In genomic region chr4:1583051-1583785, GRCh38 we compare ENCODE assay signal across 23 cellular contexts.
A peak's percentile ranks its signal among the peaks of the same experiment; 100 is the strongest.
DNase-seq lines count a peak whose midpoint lies in the region; ATAC-seq and TF ChIP-seq lines count a peak whose summit lies in the region.
"Had no signal": no experiment of that assay in that cellular context is flagged by ENCODE, and none has a peak within 500 bp of the region (broad histone marks: within the 10 kb centered on the region; RNA-seq: fewer than 3 reads in every experiment).

No MANE protein-coding gene starts in this region.

- no peak for TF ChIP-seq CTCF in chondrocyte (IDR thresholded peaks at IDR 0.05)

- CTCF ChIA-PET in naive thymus-derived CD4-positive, alpha-beta T cell (lab: Charles Lee): interaction anchor here (0.9 kb wide), 1 partner anchor 10 kb away, joined by 3 read pairs; no protein-coding TSS in a partner anchor

- no peaks in the 10 kb centered on the region for H3K27me3 Mint-ChIP-seq in CD4-positive, CD25-positive, alpha-beta regulatory T cell
- peaks cover 2% of the 10 kb centered on the region for H3K27me3 Mint-ChIP-seq in chondrocyte (ENCODE audit: low read depth)
- peaks cover 0 to 2% (median 0%) of the 10 kb centered on the region in 5 donors for H3K27me3 Mint-ChIP-seq in naive thymus-derived CD4-positive, alpha-beta T cell
- H3K27me3 Mint-ChIP-seq: naive B cell had no signal

- intact Hi-C loops in naive thymus-derived CD4-positive, alpha-beta T cell (cut with micrococcal nuclease): no loop called here

- H3K4me3 ChIP-seq in CD4-positive, CD25-positive, alpha-beta regulatory T cell (ENCODE audit: low read depth, low read length): no peak overlapping the region
- H3K4me3 ChIP-seq in H7 (ENCODE audit: insufficient read depth, low read depth, low read length): no peak overlapping the region
- no peak overlapping the region for H3K4me3 ChIP-seq in naive thymus-derived CD4-positive, alpha-beta T cell (ENCODE audit: low read length)
- H3K4me3 ChIP-seq: coronary artery, GM12878, GM23248, tibial artery had no signal

- no peaks in the 10 kb centered on the region for H3K36me3 Mint-ChIP-seq in CD4-positive, CD25-positive, alpha-beta regulatory T cell
- no peaks in the 10 kb centered on the region for H3K36me3 Mint-ChIP-seq in chondrocyte (ENCODE audit: low read depth)
- no peaks in the 10 kb centered on the region for H3K36me3 Mint-ChIP-seq in naive thymus-derived CD4-positive, alpha-beta T cell
- H3K36me3 Mint-ChIP-seq: naive B cell had no signal

- H3K9me3 Mint-ChIP-seq in CD4-positive, CD25-positive, alpha-beta regulatory T cell: peaks cover 0 to 4% (median 2%) of the 10 kb centered on the region in 7 donors
- H3K9me3 Mint-ChIP-seq in chondrocyte (ENCODE audit: low read depth): peaks cover 9% of the 10 kb centered on the region
- H3K9me3 Mint-ChIP-seq in naive thymus-derived CD4-positive, alpha-beta T cell: peaks cover 0 to 10% (median 3%) of the 10 kb centered on the region in 11 donors

- POLR2A ChIA-PET in naive thymus-derived CD4-positive, alpha-beta T cell (lab: Charles Lee): no interaction called here

- H3K4me1 ChIP-seq in CD4-positive, CD25-positive, alpha-beta regulatory T cell (ENCODE audit: control insufficient read depth, insufficient read depth, low read length, poor library complexity, severe bottlenecking): peaks cover 4% of the 10 kb centered on the region
- H3K4me1 ChIP-seq in naive thymus-derived CD4-positive, alpha-beta T cell (ENCODE audit: control insufficient read depth in 2 of 2, insufficient read depth in 2 of 2, low read length in 2 of 2): peaks cover 0 to 3% of the 10 kb centered on the region in 2 donors

- no peak overlapping the region for H3K27ac ChIP-seq in CD4-positive, CD25-positive, alpha-beta regulatory T cell (ENCODE audit: insufficient read depth, low read length, poor library complexity, severe bottlenecking)
- H3K27ac ChIP-seq in naive thymus-derived CD4-positive, alpha-beta T cell (ENCODE audit: low read depth, low read length): no peak overlapping the region
- H3K27ac ChIP-seq: brain microvascular endothelial cell, coronary artery, GM23248, KMS-11, tibial artery had no signal

- H3K36me3 ChIP-seq in CD4-positive, CD25-positive, alpha-beta regulatory T cell (ENCODE audit: control insufficient read depth, insufficient read depth, low read length): no peaks in the 10 kb centered on the region
- no peaks in the 10 kb centered on the region for H3K36me3 ChIP-seq in H7 (replicated peaks; ENCODE audit: control insufficient read depth, insufficient read depth, low read length)
- peaks cover 0 to 4% (median 0%) of the 10 kb centered on the region in 3 experiments for H3K36me3 ChIP-seq in naive thymus-derived CD4-positive, alpha-beta T cell (ENCODE audit: control insufficient read depth in 2 of 3, insufficient read depth in 3 of 3, low read length in 3 of 3)
- H3K36me3 ChIP-seq: brain microvascular endothelial cell, tibial artery had no signal

- no peak for DNase-seq in CD4-positive, CD25-positive, alpha-beta regulatory T cell
- DNase-seq in H7 (peak; percentile 19), chondrocyte (ENCODE audit: low spot score) (peak; percentile 77), kidney glomerular epithelial cell (lab: John Stamatoyannopoulos, UW) (no peak)
- DNase-seq in naive thymus-derived CD4-positive, alpha-beta T cell: no peak
- no peak for DNase-seq in effector CD4-positive, alpha-beta T cell
- DNase-seq: activated CD8-positive, alpha-beta memory T cell treated with anti-CD3 and anti-CD28 coated beads for 24 hours; activated naive CD8-positive, alpha-beta T cell treated with anti-CD3 and anti-CD28 coated beads, Interleukin-2, amount 50 U/mL, for 24 hours; brain microvascular endothelial cell; DMS79; GM23248; mesenchymal stem cell; naive B cell; NCI-H1694 treated with DMSO at 0.1 percent for 48 hours; NCI-H446; RPMI8226; stimulated activated naive CD8-positive, alpha-beta T cell treated with anti-CD3 and anti-CD28 coated beads, Interleukin-15, Interleukin-2, amounts not matched to agents 100 U/mL and 50 U/mL, for 24 hours; tibial artery had no signal

- H3K4me1 Mint-ChIP-seq in CD4-positive, CD25-positive, alpha-beta regulatory T cell: peaks cover 3 to 10% (median 5%) of the 10 kb centered on the region in 4 donors
- H3K4me1 Mint-ChIP-seq in chondrocyte (ENCODE audit: low read depth): peaks cover 5% of the 10 kb centered on the region
- H3K4me1 Mint-ChIP-seq in naive thymus-derived CD4-positive, alpha-beta T cell: peaks cover 0 to 14% (median 5%) of the 10 kb centered on the region in 7 donors

- H3K4me3 Mint-ChIP-seq in CD4-positive, CD25-positive, alpha-beta regulatory T cell: peak overlapping the region in 1 of 4 donors; percentile 86
- H3K4me3 Mint-ChIP-seq in chondrocyte (ENCODE audit: unreplicated experiment): no peak overlapping the region
- H3K4me3 Mint-ChIP-seq in naive thymus-derived CD4-positive, alpha-beta T cell: peak overlapping the region in 1 of 10 donors; percentile 2
- H3K4me3 Mint-ChIP-seq: activated naive CD8-positive, alpha-beta T cell treated with anti-CD3 and anti-CD28 coated beads, Interleukin-2, amount 50 U/mL, for 24 hours had no signal

- no peaks in the 10 kb centered on the region for H3K27me3 ChIP-seq in CD4-positive, CD25-positive, alpha-beta regulatory T cell (ENCODE audit: control insufficient read depth, insufficient read depth, low read length)
- H3K27me3 ChIP-seq in H7 (ENCODE audit: control insufficient read depth, insufficient read depth, low read length): no peaks in the 10 kb centered on the region
- no peaks in the 10 kb centered on the region for H3K27me3 ChIP-seq in naive thymus-derived CD4-positive, alpha-beta T cell (ENCODE audit: control insufficient read depth in 2 of 2, insufficient read depth in 2 of 2, low read length in 2 of 2)

- H3K27ac Mint-ChIP-seq in CD4-positive, CD25-positive, alpha-beta regulatory T cell: peak overlapping the region; percentile 34 to 75 (median 74)
- H3K27ac Mint-ChIP-seq in chondrocyte (ENCODE audit: unreplicated experiment): no peak overlapping the region
- peak overlapping the region in 7 of 9 donors; percentile 15 to 81 (median 43) for H3K27ac Mint-ChIP-seq in naive thymus-derived CD4-positive, alpha-beta T cell
- H3K27ac Mint-ChIP-seq: activated naive CD8-positive, alpha-beta T cell treated with anti-CD3 and anti-CD28 coated beads, Interleukin-2, amount 50 U/mL, for 24 hours had no signal

- peaks cover 0 to 2% of the 10 kb centered on the region in 2 experiments for H3K9me3 ChIP-seq in CD4-positive, CD25-positive, alpha-beta regulatory T cell (ENCODE audit: control insufficient read depth in 2 of 2, low read length in 2 of 2)
- H3K9me3 ChIP-seq in naive thymus-derived CD4-positive, alpha-beta T cell (ENCODE audit: control insufficient read depth in 2 of 3, low read length in 3 of 3): peaks cover 0 to under 1% (median 0%) of the 10 kb centered on the region in 3 experiments

- no peak for ATAC-seq in CD4-positive, CD25-positive, alpha-beta regulatory T cell (ENCODE audit: low read depth in 2 of 2)
- no peak for ATAC-seq in naive thymus-derived CD4-positive, alpha-beta T cell
- ATAC-seq in HG03139 (IDR thresholded peaks at IDR 0.05; ENCODE audit: unreplicated experiment): no peak
- no peak for ATAC-seq in GM18519 (IDR thresholded peaks at IDR 0.05; ENCODE audit: low FRiP score, unreplicated experiment)
- ATAC-seq: activated naive CD8-positive, alpha-beta T cell treated with anti-CD3 and anti-CD28 coated beads, Interleukin-2, amount 50 U/mL, for 24 hours; GM12878; stimulated activated naive CD8-positive, alpha-beta T cell treated with anti-CD3 and anti-CD28 coated beads, Interleukin-15, Interleukin-2, amounts not matched to agents 100 U/mL and 50 U/mL, for 24 hours had no signal

Comparison
In these comparisons a context has a peak if more than half of its experiments do, and no peak if none do; other contexts are left out.
1. DNase-seq: peak in H7 (single experiment) and chondrocyte (single experiment); none in CD4-positive, CD25-positive, alpha-beta regulatory T cell (0 of 3), naive thymus-derived CD4-positive, alpha-beta T cell (0 of 9), effector CD4-positive, alpha-beta T cell (single experiment) and kidney glomerular epithelial cell (single experiment).